19 cellular contexts compared by ENCODE assay signal in genomic region chr14:59148334-59148900, GRCh38. TPM values are rescaled to one million over a fixed set of nuclear protein-coding genes. Genes with fewer than 3 reads are reported as not detected.
DNase-seq lines count a peak whose midpoint lies in the region; ATAC-seq, FAIRE-seq and TF ChIP-seq lines count a peak whose summit lies in the region.
"Had no signal": no experiment of that assay in that cellular context is flagged by ENCODE, and none has a peak within 500 bp of the region (broad histone marks: within the 10 kb centered on the region; RNA-seq: fewer than 3 reads in every experiment).

No MANE protein-coding gene starts in this region.

- no peak for TF ChIP-seq CTCF in OCI-LY7 (conservative IDR thresholded peaks at IDR 0.05; ENCODE audit: low read length)

- intact Hi-C loops in OCI-LY7 (cut with micrococcal nuclease; ENCODE audit: unreplicated experiment): loop anchor here (1.0 to 5.0 kb wide), 2 partner anchors 41 to 209 kb away; no protein-coding TSS in a partner anchor

- H3K27me3 Mint-ChIP-seq in activated T-cell treated with anti-CD3 and anti-CD28 coated beads, Interleukin-2, amount 50 U/mL, for 24 hours: no peaks in the 10 kb centered on the region
- H3K27me3 Mint-ChIP-seq: activated naive CD4-positive, alpha-beta T cell treated with anti-CD3 and anti-CD28 coated beads, Interleukin-2, amount 50 U/mL, for 24 hours had no signal

- no peaks in the 10 kb centered on the region for H3K9me3 ChIP-seq in OCI-LY7 (ENCODE audit: low read length)
- H3K9me3 ChIP-seq: left ventricle myocardium inferior, stomach had no signal

- POLR2A ChIA-PET in OCI-LY7 (lab: Charles Lee): interaction anchor here (0.6 to 2.6 kb wide), 8 partner anchors 15 to 336 kb away, joined by 3 to 11 read pairs (median 3); partner anchors contain the start of genes DAAM1, JKAMP and L3HYPDH

- CTCF ChIA-PET in OCI-LY7 (lab: Charles Lee; ENCODE audit: unreplicated experiment): no interaction called here

- peak overlapping the region; percentile 42 for H3K4me3 ChIP-seq in OCI-LY7 (ENCODE audit: low read depth, low read length, poor library complexity, severe bottlenecking)
- H3K4me3 ChIP-seq: left ventricle myocardium inferior, stomach had no signal

- no peaks in the 10 kb centered on the region for H3K9me2 ChIP-seq in OCI-LY7 (ENCODE audit: insufficient read depth, low read length)

- H3K4me1 ChIP-seq in OCI-LY7 (ENCODE audit: insufficient read depth, low read length, poor library complexity, severe bottlenecking): peaks cover 62% of the 10 kb centered on the region
- H3K4me1 ChIP-seq: left ventricle myocardium inferior, stomach had no signal

- BruUV-seq in OCI-LY7 (replicated peaks; lab: Mats Ljungman, UMichigan): no TSS peak

- FAIRE-seq in GM12892 (lab: Jason Lieb, UNC): peak; percentile 17
- FAIRE-seq: endothelial cell of umbilical vein, TTC549 had no signal

- H3K4me2 ChIP-seq in OCI-LY7 (ENCODE audit: low read length): peak overlapping the region; percentile 68

- no peaks in the 10 kb centered on the region for H4K20me1 ChIP-seq in OCI-LY7 (ENCODE audit: insufficient read depth, low read length)

- H3K36me3 ChIP-seq in OCI-LY7 (ENCODE audit: insufficient read depth, low read length): no peaks in the 10 kb centered on the region
- H3K36me3 ChIP-seq: left ventricle myocardium inferior, stomach had no signal

- H3K4me3 Mint-ChIP-seq in activated T-cell treated with anti-CD3 and anti-CD28 coated beads, Interleukin-2, amount 50 U/mL, for 24 hours: no peak overlapping the region
- H3K4me3 Mint-ChIP-seq: activated naive CD4-positive, alpha-beta T cell treated with anti-CD3 and anti-CD28 coated beads, Interleukin-2, amount 50 U/mL, for 24 hours; natural killer cell had no signal

- ATAC-seq in GM21390 (IDR thresholded peaks at IDR 0.05; ENCODE audit: unreplicated experiment) (peak; percentile 81), HG03139 (IDR thresholded peaks at IDR 0.05; ENCODE audit: unreplicated experiment) (peak; percentile 50), GM21528 (IDR thresholded peaks at IDR 0.05; ENCODE audit: low FRiP score, unreplicated experiment) (no peak)
- ATAC-seq: natural killer cell, right cardiac atrium had no signal

- no peak for TF ChIP-seq POLR2A in GM12892 (IDR thresholded peaks at IDR 0.05; ENCODE audit: low read depth, low read length)

- DNase-seq in GM12892 (ENCODE audit: insufficient read length) (no peak), OCI-LY7 (ENCODE audit: low spot score) (peak; percentile 84), NCI-H1105 treated with DMSO at 0.1 percent for 48 hours (lab: John Stamatoyannopoulos, UW) (no peak)
- no peak for DNase-seq in activated T-cell treated with anti-CD3 and anti-CD28 coated beads, Interleukin-2, amount 50 U/mL, for 24 hours
- DNase-seq in activated T-cell treated with anti-CD3 and anti-CD28 coated beads, Interleukin-2, amount 50 U/mL, for 1 hour: no peak
- DNase-seq: DMS79; head of caudate nucleus; left ventricle myocardium inferior; natural killer cell; NCI-H2171 treated with DMSO at 0.1 percent for 48 hours; right cardiac atrium; stimulated activated CD4-positive, alpha-beta T cell treated with anti-CD3 and anti-CD28 coated beads, Interleukin-4, amount 100 ng/mL, for 4 hours; stomach had no signal

- no peaks in the 10 kb centered on the region for H3K9me3 Mint-ChIP-seq in activated T-cell treated with anti-CD3 and anti-CD28 coated beads, Interleukin-2, amount 50 U/mL, for 24 hours
- H3K9me3 Mint-ChIP-seq: activated naive CD4-positive, alpha-beta T cell treated with anti-CD3 and anti-CD28 coated beads, Interleukin-2, amount 50 U/mL, for 24 hours; natural killer cell had no signal

- H3K27ac Mint-ChIP-seq in activated T-cell treated with anti-CD3 and anti-CD28 coated beads, Interleukin-2, amount 50 U/mL, for 24 hours: no peak overlapping the region
- H3K27ac Mint-ChIP-seq: activated naive CD4-positive, alpha-beta T cell treated with anti-CD3 and anti-CD28 coated beads, Interleukin-2, amount 50 U/mL, for 24 hours; natural killer cell had no signal

- peak overlapping the region; percentile 66 for H3K27ac ChIP-seq in OCI-LY7 (ENCODE audit: low read depth, low read length, poor library complexity, severe bottlenecking)
- H3K27ac ChIP-seq: left ventricle myocardium inferior, stomach had no signal

- H2AFZ ChIP-seq in OCI-LY7 (ENCODE audit: low read length): peak overlapping the region; percentile 65; the same call in 1 of the 2 replicates

- peaks cover 1% of the 10 kb centered on the region for H3K4me1 Mint-ChIP-seq in activated T-cell treated with anti-CD3 and anti-CD28 coated beads, Interleukin-2, amount 50 U/mL, for 24 hours (ENCODE audit: low read depth)
- H3K4me1 Mint-ChIP-seq: activated naive CD4-positive, alpha-beta T cell treated with anti-CD3 and anti-CD28 coated beads, Interleukin-2, amount 50 U/mL, for 24 hours had no signal

- H3K36me3 Mint-ChIP-seq in activated T-cell treated with anti-CD3 and anti-CD28 coated beads, Interleukin-2, amount 50 U/mL, for 24 hours (ENCODE audit: low read depth): no peaks in the 10 kb centered on the region
- H3K36me3 Mint-ChIP-seq: activated naive CD4-positive, alpha-beta T cell treated with anti-CD3 and anti-CD28 coated beads, Interleukin-2, amount 50 U/mL, for 24 hours; natural killer cell had no signal

- H3K79me2 ChIP-seq in OCI-LY7 (ENCODE audit: insufficient read depth, low read depth, low read length): no peaks in the 10 kb centered on the region

RNA-seq across cellular contexts. Expression of gene DAAM1, which starts 40.0 kb away (rescaled TPM):
- 9.7 TPM for polyA plus RNA-seq in GM12892 (2012; ENCODE audit: missing spikeins)
- 28.7 and 30.1 TPM in 2 replicates for total RNA-seq in OCI-LY7 (2014; rRNA removed; shearing (Covaris generic))
- 69.4 and 72.8 TPM in 2 replicates for total RNA-seq in OCI-LY7 (2022)
